ENCODE assay signal across 25 cellular contexts in genomic region chr1:244712669-244713068, GRCh38. TPM values are rescaled to one million over a fixed set of nuclear protein-coding genes. Genes with fewer than 3 reads are reported as not detected.
DNase-seq lines count a peak whose midpoint lies in the region; ATAC-seq and TF ChIP-seq lines count a peak whose summit lies in the region.
"Had no signal": no experiment of that assay in that cellular context is flagged by ENCODE, and none has a peak within 500 bp of the region (broad histone marks: within the 10 kb centered on the region; RNA-seq: fewer than 3 reads in every experiment).

No MANE protein-coding gene starts in this region.

- H3K4me1 ChIP-seq in HEK293 (ENCODE audit: control insufficient read depth, insufficient read depth, low read length), result no peaks in the 10 kb centered on the region

- H3K4me1 Mint-ChIP-seq in activated CD4-positive, alpha-beta memory T cell treated with anti-CD3 and anti-CD28 coated beads, Interleukin-2, amount 10 ng/mL, durations not matched to agents 7 days and 5 days, result peaks cover 8% of the 10 kb centered on the region
- peaks cover 4% of the 10 kb centered on the region for H3K4me1 Mint-ChIP-seq in CD14-positive monocyte
- H3K4me1 Mint-ChIP-seq: activated naive CD4-positive, alpha-beta T cell treated with anti-CD3 and anti-CD28 coated beads, Interleukin-2, amount 50 U/mL, for 24 hours had no signal

- no peaks in the 10 kb centered on the region for H3K9me3 ChIP-seq in HEK293 (ENCODE audit: control insufficient read depth, insufficient read depth, low read depth, low read length)
- H3K9me3 ChIP-seq: BLaER1 had no signal

- peak; percentile 30 to 50 for DNase-seq in activated T-cell treated with anti-CD3 and anti-CD28 coated beads, Interleukin-2, amount 50 U/mL, for 48 hours
- no peak for DNase-seq in activated T-cell treated with anti-CD3 and anti-CD28 coated beads for 4 hours
- DNase-seq in activated CD4-positive, alpha-beta memory T cell treated with anti-CD3 and anti-CD28 coated beads, Interleukin-2, amount 10 ng/mL, durations not matched to agents 7 days and 5 days, result peak; percentile 24
- peak; percentile 13 for DNase-seq in putamen (ENCODE audit: low spot score)
- DNase-seq in CD14-positive monocyte (ENCODE audit: low spot score), result no peak
- DNase-seq: cerebellar nuclear complex; effector CD4-positive, alpha-beta T cell; erythroblast; foreskin fibroblast; mesendoderm; naive B cell; NCI-H1092 treated with DMSO at 0.1 percent for 48 hours; NCI-H2029 treated with DMSO at 0.1 percent for 48 hours; NCI-H345; NCI-H774; nucleus accumbens; stimulated activated CD4-positive, alpha-beta T cell treated with anti-CD3 and anti-CD28 coated beads, Interleukin-4, amount 100 ng/mL, for 1 hour; substantia nigra; T-helper 9 cell had no signal

- ATAC-seq in GM21723 (IDR thresholded peaks at IDR 0.05; ENCODE audit: unreplicated experiment) (no peak), GM21576 (IDR thresholded peaks at IDR 0.05; ENCODE audit: unreplicated experiment) (no peak)

- H3K36me3 Mint-ChIP-seq in activated CD4-positive, alpha-beta memory T cell treated with anti-CD3 and anti-CD28 coated beads, Interleukin-2, amount 10 ng/mL, durations not matched to agents 7 days and 5 days (ENCODE audit: low read depth), result no peaks in the 10 kb centered on the region
- H3K36me3 Mint-ChIP-seq in CD14-positive monocyte, result peaks cover 6 to 7% of the 10 kb centered on the region in 2 donors
- H3K36me3 Mint-ChIP-seq: activated naive CD4-positive, alpha-beta T cell treated with anti-CD3 and anti-CD28 coated beads, Interleukin-2, amount 50 U/mL, for 24 hours; naive B cell had no signal

- peaks cover 2% of the 10 kb centered on the region for H3K27me3 Mint-ChIP-seq in activated CD4-positive, alpha-beta memory T cell treated with anti-CD3 and anti-CD28 coated beads, Interleukin-2, amount 10 ng/mL, durations not matched to agents 7 days and 5 days
- peaks cover 0 to 6% (median 2%) of the 10 kb centered on the region in 3 donors for H3K27me3 Mint-ChIP-seq in CD14-positive monocyte (ENCODE audit: low read depth in 3 of 3)
- H3K27me3 Mint-ChIP-seq: activated naive CD4-positive, alpha-beta T cell treated with anti-CD3 and anti-CD28 coated beads, Interleukin-2, amount 50 U/mL, for 24 hours; naive B cell had no signal

- POLR2A ChIA-PET in HEK293 (lab: Yijun Ruan, JAX), result no interaction called here
- POLR2A ChIA-PET in activated CD4-positive, alpha-beta memory T cell treated with anti-CD3 and anti-CD28 coated beads, Interleukin-2, amount 10 ng/mL, durations not matched to agents 7 days and 5 days (lab: Charles Lee), result no interaction called here

- no peak overlapping the region for H3K4me3 Mint-ChIP-seq in activated CD4-positive, alpha-beta memory T cell treated with anti-CD3 and anti-CD28 coated beads, Interleukin-2, amount 10 ng/mL, durations not matched to agents 7 days and 5 days
- no peak overlapping the region for H3K4me3 Mint-ChIP-seq in CD14-positive monocyte
- H3K4me3 Mint-ChIP-seq: activated naive CD4-positive, alpha-beta T cell treated with anti-CD3 and anti-CD28 coated beads, Interleukin-2, amount 50 U/mL, for 24 hours; naive B cell had no signal

- no peak overlapping the region for H3K27ac ChIP-seq in HEK293 (ENCODE audit: extremely low read depth, low read depth, low read length)
- H3K27ac ChIP-seq: BLaER1, skin epidermis had no signal

- CTCF ChIA-PET in HEK293 (lab: Yijun Ruan, JAX), result interaction anchor here (0.6 kb wide), 1 partner anchor 59 kb away, joined by 3 read pairs; no protein-coding TSS in a partner anchor
- CTCF ChIA-PET in activated CD4-positive, alpha-beta memory T cell treated with anti-CD3 and anti-CD28 coated beads, Interleukin-2, amount 10 ng/mL, durations not matched to agents 7 days and 5 days (lab: Charles Lee), result interaction anchor here (1.4 kb wide), 1 partner anchor 17 kb away, joined by 7 read pairs; a partner anchor contains a TSS

- no peak overlapping the region for H3K4me3 ChIP-seq in HEK293 (ENCODE audit: low read depth, low read length)
- H3K4me3 ChIP-seq: BLaER1, skin epidermis had no signal

- no peak overlapping the region for H3K27ac Mint-ChIP-seq in activated CD4-positive, alpha-beta memory T cell treated with anti-CD3 and anti-CD28 coated beads, Interleukin-2, amount 10 ng/mL, durations not matched to agents 7 days and 5 days
- peak overlapping the region in 1 of 7 donors; percentile 32 for H3K27ac Mint-ChIP-seq in CD14-positive monocyte
- H3K27ac Mint-ChIP-seq: activated naive CD4-positive, alpha-beta T cell treated with anti-CD3 and anti-CD28 coated beads, Interleukin-2, amount 50 U/mL, for 24 hours; naive B cell had no signal

- no peak for TF ChIP-seq CTCF in HEK293 (tag by site-specific recombination; IDR thresholded peaks at IDR 0.05)
- no peak for TF ChIP-seq CTCF in CD14-positive monocyte (IDR thresholded peaks at IDR 0.05)

- H3K36me3 ChIP-seq in HEK293 (ENCODE audit: control insufficient read depth in 2 of 2, insufficient read depth in 1 of 2, low read length in 2 of 2), result no peaks in the 10 kb centered on the region

- intact Hi-C loops in CD14-positive monocyte (cut with micrococcal nuclease), result no loop called here

- no peaks in the 10 kb centered on the region for H3K9me3 Mint-ChIP-seq in activated CD4-positive, alpha-beta memory T cell treated with anti-CD3 and anti-CD28 coated beads, Interleukin-2, amount 10 ng/mL, durations not matched to agents 7 days and 5 days
- H3K9me3 Mint-ChIP-seq in CD14-positive monocyte, result no peaks in the 10 kb centered on the region
- H3K9me3 Mint-ChIP-seq: activated naive CD4-positive, alpha-beta T cell treated with anti-CD3 and anti-CD28 coated beads, Interleukin-2, amount 50 U/mL, for 24 hours; naive B cell had no signal

TF ChIP-seq in HEK293, 187 proteins besides CTCF, POLR2A, EP300 and RAD21:
- TF ChIP-seq ZNF10 (tag by site-specific recombination; IDR thresholded peaks at IDR 0.05), result peak; percentile 84
- TF ChIP-seq ZFP37 (tag by site-specific recombination; IDR thresholded peaks at IDR 0.05), result no peak

RNA-seq across cellular contexts. Expression of gene DESI2, which starts 59.7 kb away (rescaled TPM):
- total RNA-seq in activated CD4-positive, alpha-beta memory T cell treated with anti-CD3 and anti-CD28 coated beads, Interleukin-2, amount 10 ng/mL, durations not matched to agents 7 days and 5 days, result 10 to 100 TPM; 26.6 to 31.4 TPM
- polyA plus RNA-seq in CD14-positive monocyte, result 10 to 100 TPM; 11.2 to 12.0 TPM

Comparison
In these comparisons a context has a peak if more than half of its experiments do, and no peak if none do; other contexts are left out.
1. DNase-seq: peak in activated T-cell treated with anti-CD3 and anti-CD28 coated beads, Interleukin-2, amount 50 U/mL, for 48 hours (2 of 2), activated CD4-positive, alpha-beta memory T cell treated with anti-CD3 and anti-CD28 coated beads, Interleukin-2, amount 10 ng/mL, durations not matched to agents 7 days and 5 days (single experiment) and putamen (single experiment); none in activated T-cell treated with anti-CD3 and anti-CD28 coated beads for 4 hours (single experiment) and CD14-positive monocyte (single experiment).